In genomic region chr6:25992413-25993037, GRCh38 we compare ENCODE assay signal across 8 cellular contexts. TPM values are rescaled to one million over a fixed set of nuclear protein-coding genes. Genes with fewer than 3 reads are reported as not detected.
DNase-seq lines count a peak whose midpoint lies in the region; ATAC-seq and TF ChIP-seq lines count a peak whose summit lies in the region.

No MANE protein-coding gene starts in this region.

- peak overlapping the region; percentile 89 for H3K4me3 Mint-ChIP-seq in GM23338
- H3K4me3 Mint-ChIP-seq in stimulated activated naive CD8-positive, alpha-beta T cell treated with anti-CD3 and anti-CD28 coated beads, Interleukin-15, amount 100 ng/mL, for 72 hours = peak overlapping the region; percentile 99

- peak overlapping the region; percentile 78 for H3K27ac ChIP-seq in GM23338 (ENCODE audit: low read depth)
- H3K27ac ChIP-seq in RWPE1 = peak overlapping the region; percentile 87
- H3K27ac ChIP-seq in neural cell (ENCODE audit: low read length) = no peak overlapping the region

- DNase-seq in ELR (ENCODE audit: low read depth) (peak; percentile 91), GM23338 (ENCODE audit: low spot score) (peak; percentile 96), Kasumi-1 (lab: John Stamatoyannopoulos, UW) (peak; percentile 85 to 92), RWPE1 (ENCODE audit: low spot score) (peak; percentile 88), fibroblast of the conjunctiva (ENCODE audit: low read depth) (peak; percentile 87)
- DNase-seq in activated effector memory CD4-positive, alpha-beta T cell treated with Interleukin-2 at 50 U/mL for 16 hours = peak; percentile 91
- peak; percentile 97 to 98 for DNase-seq in stimulated activated naive CD8-positive, alpha-beta T cell treated with anti-CD3 and anti-CD28 coated beads, Interleukin-15, amount 100 ng/mL, for 72 hours

- H3K27ac Mint-ChIP-seq in GM23338 = no peak overlapping the region; the same call in 1 of the 2 replicates
- peak overlapping the region; percentile 99 for H3K27ac Mint-ChIP-seq in stimulated activated naive CD8-positive, alpha-beta T cell treated with anti-CD3 and anti-CD28 coated beads, Interleukin-15, amount 100 ng/mL, for 72 hours

- no peaks in the 10 kb centered on the region for H3F3A ChIP-seq in GM23338 (replicated peaks; ENCODE audit: low read depth)
- H3F3A ChIP-seq in neural cell (ENCODE audit: insufficient read depth, low read length, poor library complexity, severe bottlenecking) = no peaks in the 10 kb centered on the region

- H4K20me1 ChIP-seq in GM23338 (replicated peaks; ENCODE audit: insufficient read depth) = no peaks in the 10 kb centered on the region
- H4K20me1 ChIP-seq in neural cell (ENCODE audit: insufficient read depth) = no peaks in the 10 kb centered on the region

- peak overlapping the region; percentile 85 for H3K4me2 ChIP-seq in GM23338
- H3K4me2 ChIP-seq in neural cell (ENCODE audit: low read length) = peak overlapping the region; percentile 31

- TF ChIP-seq RAD21 in neural cell (conservative IDR thresholded peaks at IDR 0.05) = peak; percentile 41

- H3K9ac ChIP-seq in neural cell (ENCODE audit: low read length) = peak overlapping the region; percentile 22

- no peaks in the 10 kb centered on the region for H3K9me2 ChIP-seq in GM23338 (ENCODE audit: insufficient read depth)
- no peaks in the 10 kb centered on the region for H3K9me2 ChIP-seq in neural cell (ENCODE audit: insufficient read depth, low read length)

- peaks cover 33% of the 10 kb centered on the region for H3K4me1 ChIP-seq in GM23338 (ENCODE audit: insufficient read depth)

- no peaks in the 10 kb centered on the region for H3K36me3 Mint-ChIP-seq in GM23338 (ENCODE audit: low read depth)

- TF ChIP-seq CTCF in GM23338 (conservative IDR thresholded peaks at IDR 0.05; ENCODE audit: low read depth in 2 of 2) (peak; percentile 78 to 95), RWPE1 (conservative IDR thresholded peaks at IDR 0.05; ENCODE audit: low read depth) (peak; percentile 99), neural cell (IDR thresholded peaks at IDR 0.05; ENCODE audit: poor library complexity, severe bottlenecking) (peak; percentile 92)

- H3K9me3 Mint-ChIP-seq in GM23338 = no peaks in the 10 kb centered on the region
- peaks cover 0 to 6% of the 10 kb centered on the region in 2 donors for H3K9me3 Mint-ChIP-seq in stimulated activated naive CD8-positive, alpha-beta T cell treated with anti-CD3 and anti-CD28 coated beads, Interleukin-15, amount 100 ng/mL, for 72 hours

- ATAC-seq in GM23338 = peak; percentile 94
- ATAC-seq in stimulated activated naive CD8-positive, alpha-beta T cell treated with anti-CD3 and anti-CD28 coated beads, Interleukin-15, amount 100 ng/mL, for 72 hours = peak; percentile 93

- H2AFZ ChIP-seq in GM23338 = peak overlapping the region; percentile 97
- H2AFZ ChIP-seq in neural cell (ENCODE audit: low read depth, low read length) = no peak overlapping the region

- H3K27me3 Mint-ChIP-seq in GM23338 (ENCODE audit: insufficient read depth, low read depth, poor library complexity) = peaks cover 6% of the 10 kb centered on the region
- no peaks in the 10 kb centered on the region for H3K27me3 Mint-ChIP-seq in stimulated activated naive CD8-positive, alpha-beta T cell treated with anti-CD3 and anti-CD28 coated beads, Interleukin-15, amount 100 ng/mL, for 72 hours

- TF ChIP-seq EP300 in neural cell (conservative IDR thresholded peaks at IDR 0.05; ENCODE audit: poor library complexity, severe bottlenecking) = no peak

- peaks cover 13% of the 10 kb centered on the region for H3K4me1 Mint-ChIP-seq in GM23338
- peaks cover 14% of the 10 kb centered on the region for H3K4me1 Mint-ChIP-seq in stimulated activated naive CD8-positive, alpha-beta T cell treated with anti-CD3 and anti-CD28 coated beads, Interleukin-15, amount 100 ng/mL, for 72 hours

- no peaks in the 10 kb centered on the region for H3K36me3 ChIP-seq in GM23338 (ENCODE audit: insufficient read depth)
- no peaks in the 10 kb centered on the region for H3K36me3 ChIP-seq in neural cell (ENCODE audit: insufficient read depth, low read length)

- no peaks in the 10 kb centered on the region for H3K9me3 ChIP-seq in neural cell (ENCODE audit: low read length)

- H3K27me3 ChIP-seq in GM23338 (ENCODE audit: insufficient read depth) = no peaks in the 10 kb centered on the region
- H3K27me3 ChIP-seq in neural cell (ENCODE audit: insufficient read depth, low read depth, low read length) = peaks cover 6% of the 10 kb centered on the region

- CTCF ChIA-PET in RWPE1 (lab: Yijun Ruan, JAX) = interaction anchor here (0.5 to 1.9 kb wide), 26 partner anchors 10 to 1682 kb away, joined by 3 to 13 read pairs (median 4); partner anchors contain the start of gene TRIM38

- H3K79me2 ChIP-seq in GM23338 (replicated peaks; ENCODE audit: insufficient read depth) = no peaks in the 10 kb centered on the region; the same call in 1 of the 2 replicates
- no peaks in the 10 kb centered on the region for H3K79me2 ChIP-seq in neural cell (replicated peaks; ENCODE audit: insufficient read depth, low read length)

- POLR2A ChIA-PET in RWPE1 (lab: Yijun Ruan, JAX; ENCODE audit: low non-redundant PET) = interaction anchor here (1.0 to 1.8 kb wide), 3 partner anchors 25 to 29 kb away, joined by 4 to 5 read pairs (median 4); a partner anchor contains a TSS

- H3K4me3 ChIP-seq in GM23338 (peak overlapping the region; percentile 70), neural cell (ENCODE audit: low read length) (peak overlapping the region; percentile 64)

TF ChIP-seq in GM23338, 12 proteins besides CTCF, POLR2A, EP300 and RAD21:
- TF ChIP-seq NANOG (IDR thresholded peaks at IDR 0.05; ENCODE audit: borderline replicate concordance) = no peak
- peak; percentile 73 for TF ChIP-seq POLR2AphosphoS5 (IDR thresholded peaks at IDR 0.05; ENCODE audit: low read depth)
- peak; percentile 38; the same call in 1 of the 2 replicates for TF ChIP-seq CREB1 (CRISPR knock-in tag; IDR thresholded peaks at IDR 0.05; ENCODE audit: low read depth)

TF ChIP-seq in neural cell, 6 proteins besides CTCF, POLR2A, EP300 and RAD21:
- TF ChIP-seq TAF1 (IDR thresholded peaks at IDR 0.05; ENCODE audit: low read depth) = no peak
- TF ChIP-seq POLR2AphosphoS5 (IDR thresholded peaks at IDR 0.05) = no peak
- TF ChIP-seq MXI1 (conservative IDR thresholded peaks at IDR 0.05; ENCODE audit: poor library complexity, severe bottlenecking) = no peak
- no peak for TF ChIP-seq SMC3 (conservative IDR thresholded peaks at IDR 0.05; ENCODE audit: poor library complexity)
- TF ChIP-seq, protein P1, sequence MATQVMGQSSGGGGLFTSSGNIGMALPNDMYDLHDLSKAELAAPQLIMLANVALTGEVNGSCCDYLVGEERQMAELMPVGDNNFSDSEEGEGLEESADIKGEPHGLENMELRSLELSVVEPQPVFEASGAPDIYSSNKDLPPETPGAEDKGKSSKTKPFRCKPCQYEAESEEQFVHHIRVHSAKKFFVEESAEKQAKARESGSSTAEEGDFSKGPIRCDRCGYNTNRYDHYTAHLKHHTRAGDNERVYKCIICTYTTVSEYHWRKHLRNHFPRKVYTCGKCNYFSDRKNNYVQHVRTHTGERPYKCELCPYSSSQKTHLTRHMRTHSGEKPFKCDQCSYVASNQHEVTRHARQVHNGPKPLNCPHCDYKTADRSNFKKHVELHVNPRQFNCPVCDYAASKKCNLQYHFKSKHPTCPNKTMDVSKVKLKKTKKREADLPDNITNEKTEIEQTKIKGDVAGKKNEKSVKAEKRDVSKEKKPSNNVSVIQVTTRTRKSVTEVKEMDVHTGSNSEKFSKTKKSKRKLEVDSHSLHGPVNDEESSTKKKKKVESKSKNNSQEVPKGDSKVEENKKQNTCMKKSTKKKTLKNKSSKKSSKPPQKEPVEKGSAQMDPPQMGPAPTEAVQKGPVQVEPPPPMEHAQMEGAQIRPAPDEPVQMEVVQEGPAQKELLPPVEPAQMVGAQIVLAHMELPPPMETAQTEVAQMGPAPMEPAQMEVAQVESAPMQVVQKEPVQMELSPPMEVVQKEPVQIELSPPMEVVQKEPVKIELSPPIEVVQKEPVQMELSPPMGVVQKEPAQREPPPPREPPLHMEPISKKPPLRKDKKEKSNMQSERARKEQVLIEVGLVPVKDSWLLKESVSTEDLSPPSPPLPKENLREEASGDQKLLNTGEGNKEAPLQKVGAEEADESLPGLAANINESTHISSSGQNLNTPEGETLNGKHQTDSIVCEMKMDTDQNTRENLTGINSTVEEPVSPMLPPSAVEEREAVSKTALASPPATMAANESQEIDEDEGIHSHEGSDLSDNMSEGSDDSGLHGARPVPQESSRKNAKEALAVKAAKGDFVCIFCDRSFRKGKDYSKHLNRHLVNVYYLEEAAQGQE (IDR thresholded peaks at IDR 0.05; ENCODE audit: borderline replicate concordance) = no peak
- TF ChIP-seq EZH2 (IDR thresholded peaks at IDR 0.05; ENCODE audit: borderline replicate concordance, insufficient read depth, low read length, poor library complexity, severe bottlenecking) = no peak

RNA-seq across cellular contexts. Expression of gene TRIM38, which starts 29.9 kb away (rescaled TPM):
- total RNA-seq in GM23338 (2014; rRNA removed; shearing (Covaris generic)) = 0.58 and 0.66 TPM in 2 replicates
- polyA plus RNA-seq in GM23338 (2016; fragmentation: Nextera tagmentation; extraction: Ambion mirVana) (0.57 and 0.82 TPM in 2 replicates), neural cell (not detected in 2 replicates)
- polyA minus RNA-seq in neural cell = not detected in 2 replicates
